25 cellular contexts compared by ENCODE assay signal in the genomic region with DNA sequence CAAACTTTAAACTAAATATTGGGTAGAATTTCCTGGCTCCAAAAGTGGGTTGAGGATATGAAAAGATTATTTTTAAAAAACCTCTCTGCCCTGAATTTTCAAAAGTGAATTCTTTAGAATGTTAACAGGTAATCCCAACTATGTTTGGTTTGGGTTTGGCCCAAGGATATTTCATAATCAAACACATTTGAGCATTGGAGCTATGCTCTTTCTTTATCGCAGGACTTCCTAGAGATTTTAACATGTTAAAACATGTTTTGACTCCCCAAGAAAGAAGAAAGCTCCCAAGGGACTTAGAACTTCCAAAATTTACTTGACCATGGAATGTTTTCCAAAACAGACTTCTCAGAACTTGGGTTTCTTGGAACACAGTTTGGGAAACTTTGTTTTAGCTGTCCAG.
"Had no signal": no experiment of that assay in that cellular context is flagged by ENCODE, and none has a peak within 500 bp of the region (broad histone marks: within the 10 kb centered on the region; RNA-seq: fewer than 3 reads in every experiment).

No MANE protein-coding gene starts in this region.

- FAIRE-seq: endometrium, frontal cortex, islet of Langerhans, keratinocyte had no signal

- H3K27me3 ChIP-seq: colonic mucosa, esophagus squamous epithelium, heart left ventricle, left lung had no signal

- H3K36me3 Mint-ChIP-seq: immature natural killer cell; memory B cell; naive thymus-derived CD4-positive, alpha-beta T cell had no signal

- H3K4me3 ChIP-seq: colonic mucosa, esophagus squamous epithelium, gastroesophageal sphincter, heart left ventricle, hepatocyte, left lung, lower lobe of right lung had no signal

- DNase-seq: colonic mucosa; cortex of kidney; effector CD8-positive, alpha-beta T cell; effector memory CD8-positive, alpha-beta T cell; endodermal cell; esophagus squamous epithelium; heart left ventricle; hypothalamus; immature natural killer cell; left cardiac atrium; left lung; left ventricle myocardium superior; lower lobe of right lung; mesendoderm; midbrain; naive thymus-derived CD4-positive, alpha-beta T cell had no signal

- H3K9me3 ChIP-seq: colonic mucosa, esophagus squamous epithelium, gastroesophageal sphincter, heart left ventricle, left lung, lower lobe of right lung had no signal

- ATAC-seq: effector memory CD8-positive, alpha-beta T cell; foreskin keratinocyte; gastroesophageal sphincter; heart left ventricle; left cardiac atrium; left lung; left ventricle myocardium superior; lower lobe of right lung; naive thymus-derived CD4-positive, alpha-beta T cell had no signal

- H3K4me1 Mint-ChIP-seq: immature natural killer cell; memory B cell; naive thymus-derived CD4-positive, alpha-beta T cell had no signal

- H3K4me3 Mint-ChIP-seq: dendritic cell treated with granulocyte-macrophage colony-stimulating factor and Interleukin-4, amounts not matched to agents 40 ng/mL and 50 ng/mL, for 4 days; effector memory CD8-positive, alpha-beta T cell; endodermal cell; immature natural killer cell; memory B cell; naive thymus-derived CD4-positive, alpha-beta T cell had no signal

- H3K36me3 ChIP-seq: colonic mucosa, esophagus squamous epithelium, gastroesophageal sphincter, heart left ventricle, left lung, lower lobe of right lung had no signal

- H3K27ac ChIP-seq: colonic mucosa, esophagus squamous epithelium, foreskin keratinocyte, gastroesophageal sphincter, heart left ventricle, hepatocyte, left lung, lower lobe of right lung had no signal

- H3K27ac Mint-ChIP-seq: dendritic cell treated with granulocyte-macrophage colony-stimulating factor and Interleukin-4, amounts not matched to agents 40 ng/mL and 50 ng/mL, for 4 days; effector memory CD8-positive, alpha-beta T cell; endodermal cell; immature natural killer cell; memory B cell; naive thymus-derived CD4-positive, alpha-beta T cell had no signal

- H3K9me3 Mint-ChIP-seq: dendritic cell treated with granulocyte-macrophage colony-stimulating factor and Interleukin-4, amounts not matched to agents 40 ng/mL and 50 ng/mL, for 4 days; endodermal cell; memory B cell had no signal

- H3K27me3 Mint-ChIP-seq: effector memory CD8-positive, alpha-beta T cell; memory B cell had no signal

- H3K4me1 ChIP-seq: colonic mucosa, foreskin keratinocyte, gastroesophageal sphincter, heart left ventricle, left lung, lower lobe of right lung had no signal
